ENCODE assay signal across 23 cellular contexts in genomic region chr6:51535327-51535726, GRCh38.
"Had no signal": no experiment of that assay in that cellular context is flagged by ENCODE, and none has a peak within 500 bp of the region (broad histone marks: within the 10 kb centered on the region; RNA-seq: fewer than 3 reads in every experiment).

No MANE protein-coding gene starts in this region.

- H3K4me3 ChIP-seq: cardiac muscle cell, MG63 had no signal

- H3K27ac ChIP-seq: brain microvascular endothelial cell, cardiac muscle cell, KMS-11, VCaP had no signal

- H3K27me3 ChIP-seq: brain microvascular endothelial cell, cardiac muscle cell, MG63 had no signal

- H3K4me1 Mint-ChIP-seq: activated CD4-positive, alpha-beta T cell treated with anti-CD3 and anti-CD28 coated beads for 36 hours; activated naive CD4-positive, alpha-beta T cell treated with anti-CD3 and anti-CD28 coated beads, Interleukin-2, amount 10 ng/mL, durations not matched to agents 7 days and 5 days; activated naive CD8-positive, alpha-beta T cell treated with anti-CD3 and anti-CD28 coated beads for 36 hours had no signal

- H3K9me3 Mint-ChIP-seq: activated CD8-positive, alpha-beta T cell treated with anti-CD3 and anti-CD28 coated beads for 36 hours; activated naive CD4-positive, alpha-beta T cell treated with anti-CD3 and anti-CD28 coated beads, Interleukin-2, amount 10 ng/mL, durations not matched to agents 7 days and 5 days; activated naive CD8-positive, alpha-beta T cell treated with anti-CD3 and anti-CD28 coated beads for 36 hours; activated T-helper 2 cell treated with anti-CD3 and anti-CD28 coated beads, Interferon-gamma antibody, Interleukin-2, Interleukin-4, amounts not matched to agents 10 μg/mL and 5 μg/mL and 100 μg/mL, durations not matched to agents 14 hours and 24 hours and 36 hours had no signal

- H3K9ac ChIP-seq: KMS-11, SK-N-SH had no signal

- ATAC-seq: activated CD4-positive, alpha-beta T cell treated with anti-CD3 and anti-CD28 coated beads for 36 hours; activated CD8-positive, alpha-beta T cell treated with anti-CD3 and anti-CD28 coated beads for 36 hours; activated T-cell treated with anti-CD3 and anti-CD28 coated beads, Interleukin-2, amount 50 U/mL, for 72 hours had no signal

- DNase-seq: activated CD4-positive, alpha-beta T cell treated with anti-CD3 and anti-CD28 coated beads for 36 hours; activated CD8-positive, alpha-beta memory T cell treated with anti-CD3 and anti-CD28 coated beads, Interleukin-2, amount 50 U/mL, for 4 hours; activated CD8-positive, alpha-beta T cell treated with anti-CD3 and anti-CD28 coated beads for 36 hours; activated gamma-delta T cell treated with Interleukin-2 at 50 U/mL for 16 hours; activated naive CD4-positive, alpha-beta T cell treated with anti-CD3 and anti-CD28 coated beads, Interleukin-2, amount 10 ng/mL, durations not matched to agents 7 days and 5 days; activated naive CD8-positive, alpha-beta T cell treated with anti-CD3 and anti-CD28 coated beads for 36 hours; activated T-cell treated with anti-CD3 and anti-CD28 coated beads, Interleukin-2, amount 50 U/mL, for 72 hours; brain microvascular endothelial cell; MG63; MV-4-11; NCI-H1092 treated with DMSO at 0.1 percent for 48 hours; NCI-H146; NCI-H187 treated with DMSO at 0.1 percent for 48 hours; NCI-H2081 treated with DMSO at 0.1 percent for 48 hours; NCI-H446; NCI-H524; NCI-H82; SK-N-SH; T-helper 1 cell had no signal

- H3K4me3 Mint-ChIP-seq: activated CD4-positive, alpha-beta T cell treated with anti-CD3 and anti-CD28 coated beads for 36 hours; activated CD8-positive, alpha-beta T cell treated with anti-CD3 and anti-CD28 coated beads for 36 hours; activated naive CD4-positive, alpha-beta T cell treated with anti-CD3 and anti-CD28 coated beads, Interleukin-2, amount 10 ng/mL, durations not matched to agents 7 days and 5 days; activated naive CD8-positive, alpha-beta T cell treated with anti-CD3 and anti-CD28 coated beads for 36 hours; activated T-cell treated with anti-CD3 and anti-CD28 coated beads, Interleukin-2, amount 50 U/mL, for 72 hours had no signal

- H3K9me3 ChIP-seq: MG63, SK-N-SH had no signal

- H3K9me2 ChIP-seq: SK-N-SH had no signal

- H3K27me3 Mint-ChIP-seq: activated CD8-positive, alpha-beta T cell treated with anti-CD3 and anti-CD28 coated beads for 36 hours; activated naive CD4-positive, alpha-beta T cell treated with anti-CD3 and anti-CD28 coated beads, Interleukin-2, amount 10 ng/mL, durations not matched to agents 7 days and 5 days; activated naive CD8-positive, alpha-beta T cell treated with anti-CD3 and anti-CD28 coated beads for 36 hours had no signal

- H3K36me3 ChIP-seq: brain microvascular endothelial cell, cardiac muscle cell, MG63 had no signal

- H3K27ac Mint-ChIP-seq: activated CD4-positive, alpha-beta T cell treated with anti-CD3 and anti-CD28 coated beads for 36 hours; activated CD8-positive, alpha-beta T cell treated with anti-CD3 and anti-CD28 coated beads for 36 hours; activated naive CD4-positive, alpha-beta T cell treated with anti-CD3 and anti-CD28 coated beads, Interleukin-2, amount 10 ng/mL, durations not matched to agents 7 days and 5 days; activated naive CD8-positive, alpha-beta T cell treated with anti-CD3 and anti-CD28 coated beads for 36 hours; activated T-cell treated with anti-CD3 and anti-CD28 coated beads, Interleukin-2, amount 50 U/mL, for 72 hours; activated T-helper 2 cell treated with anti-CD3 and anti-CD28 coated beads, Interferon-gamma antibody, Interleukin-2, Interleukin-4, amounts not matched to agents 10 μg/mL and 5 μg/mL and 100 μg/mL, durations not matched to agents 14 hours and 24 hours and 36 hours had no signal

- H3K4me2 ChIP-seq: KMS-11, SK-N-SH had no signal

- H3K36me3 Mint-ChIP-seq: activated naive CD4-positive, alpha-beta T cell treated with anti-CD3 and anti-CD28 coated beads, Interleukin-2, amount 10 ng/mL, durations not matched to agents 7 days and 5 days; activated naive CD8-positive, alpha-beta T cell treated with anti-CD3 and anti-CD28 coated beads for 36 hours had no signal
